ENCODE assay signal across 8 cellular contexts in genomic region chrX:72018277-72019112, GRCh38.
A peak's percentile ranks its signal among the peaks of the same experiment; 100 is the strongest.
DNase-seq lines count a peak whose midpoint lies in the region; TF ChIP-seq lines count a peak whose summit lies in the region.

No MANE protein-coding gene starts in this region.

- no peaks in the 10 kb centered on the region for H3K36me3 Mint-ChIP-seq in HFFc6 (ENCODE audit: low read depth)

- H3K4me1 Mint-ChIP-seq in HFFc6 (ENCODE audit: low read depth) = peaks cover 5% of the 10 kb centered on the region; the same call in 1 of the 2 replicates

- peaks cover 9% of the 10 kb centered on the region for H3K27me3 Mint-ChIP-seq in HFFc6 (ENCODE audit: insufficient read depth)

- H3K4me3 ChIP-seq in GM12864 (ENCODE audit: low read depth, low read length) (no peak overlapping the region), cardiac fibroblast (replicated peaks in 1 of 2; ENCODE audit: low read depth in 2 of 2, low read length in 2 of 2) (no peak overlapping the region), kidney epithelial cell (ENCODE audit: low read depth, low read length) (no peak overlapping the region)

- H3K36me3 ChIP-seq in kidney epithelial cell (ENCODE audit: control insufficient read depth, insufficient read depth, low read length) = no peaks in the 10 kb centered on the region

- peak overlapping the region; percentile 41; the same call in 1 of the 2 replicates for H3K4me3 Mint-ChIP-seq in HFFc6

- TF ChIP-seq CTCF in GM12864 (IDR thresholded peaks at IDR 0.05; ENCODE audit: low read depth, low read length, missing control alignments) = peak; percentile 59
- TF ChIP-seq CTCF in HFFc6 (IDR thresholded peaks at IDR 0.05) = peak; percentile 89
- TF ChIP-seq CTCF in cardiac fibroblast (IDR thresholded peaks at IDR 0.05; ENCODE audit: low read depth, low read length) = peak; percentile 9
- TF ChIP-seq CTCF in kidney epithelial cell (IDR thresholded peaks at IDR 0.05; ENCODE audit: insufficient read depth, low read length, poor library complexity, severe bottlenecking) = peak; percentile 8

- no peaks in the 10 kb centered on the region for H3K9me3 Mint-ChIP-seq in HFFc6

- no peak overlapping the region for H3K27ac Mint-ChIP-seq in HFFc6

- DNase-seq in GM12864 (ENCODE audit: low read depth) (no peak), HFFc6 (peak; percentile 82), NCI-H146 (lab: John Stamatoyannopoulos, UW) (peak; percentile 74), cardiac fibroblast (ENCODE audit: low read depth in 2 of 2) (peak; percentile 86 to 92), kidney epithelial cell (ENCODE audit: low read depth) (peak; percentile 39), NCI-H187 treated with DMSO at 0.1 percent for 48 hours (lab: John Stamatoyannopoulos, UW) (no peak)
- DNase-seq in activated CD4-positive, CD25-positive, alpha-beta regulatory T cell treated with anti-CD3 and anti-CD28 coated beads, Interleukin-2, amount 50 U/mL, for 16 hours (ENCODE audit: low read depth, low spot score) = peak; percentile 46
- peak; percentile 66 to 71 for DNase-seq in stimulated activated CD4-positive, alpha-beta T cell treated with anti-CD3 and anti-CD28 coated beads, Interleukin-15, amount 100 ng/mL, for 1 hour (ENCODE audit: low read depth in 1 of 2, low spot score in 1 of 2)

- H3K27me3 ChIP-seq in kidney epithelial cell (ENCODE audit: control insufficient read depth, insufficient read depth, low read length) = peaks cover 4% of the 10 kb centered on the region

Comparison
In these comparisons a context has a peak if more than half of its experiments do, and no peak if none do; other contexts are left out.
1. DNase-seq: peak in HFFc6 (single experiment), NCI-H146 (single experiment), activated CD4-positive, CD25-positive, alpha-beta regulatory T cell treated with anti-CD3 and anti-CD28 coated beads, Interleukin-2, amount 50 U/mL, for 16 hours (single experiment), cardiac fibroblast (2 of 2), kidney epithelial cell (single experiment) and stimulated activated CD4-positive, alpha-beta T cell treated with anti-CD3 and anti-CD28 coated beads, Interleukin-15, amount 100 ng/mL, for 1 hour (2 of 2); none in GM12864 (single experiment) and NCI-H187 treated with DMSO at 0.1 percent for 48 hours (single experiment).
2. CTCF ChIP-seq: peak in every context shown above with its lines; median percentile 89 in HFFc6; 59 in GM12864; 9 in cardiac fibroblast; 8 in kidney epithelial cell.